Comparison of ENCODE assay signal across 19 cellular contexts in the genomic region with DNA sequence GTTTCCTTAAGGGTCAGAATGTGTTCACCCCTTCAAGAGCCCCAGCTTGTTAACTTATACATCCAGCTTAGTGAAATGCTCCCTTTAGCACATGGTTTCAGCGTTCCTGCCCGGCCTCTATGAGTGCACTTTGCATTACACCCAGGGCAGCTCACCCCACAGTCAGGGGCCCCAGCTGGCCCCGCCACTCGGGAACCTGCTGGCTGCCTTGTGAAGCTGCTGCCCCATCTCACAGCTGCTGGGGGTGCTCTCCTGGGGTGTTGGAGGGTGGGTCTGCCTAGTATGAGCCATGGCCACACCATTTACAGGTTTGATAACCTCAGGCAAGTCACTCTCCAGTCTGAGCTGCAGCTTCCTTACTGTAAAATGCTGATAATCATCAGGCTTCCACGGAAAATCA. TPM values are rescaled to one million over a fixed set of nuclear protein-coding genes. Genes with fewer than 3 reads are reported as not detected.
DNase-seq lines count a peak whose midpoint lies in the region; TF ChIP-seq lines count a peak whose summit lies in the region.
"Had no signal": no experiment of that assay in that cellular context is flagged by ENCODE, and none has a peak within 500 bp of the region (broad histone marks: within the 10 kb centered on the region; RNA-seq: fewer than 3 reads in every experiment).

No MANE protein-coding gene starts in this region.

- peaks cover 48% of the 10 kb centered on the region for H3K36me3 Mint-ChIP-seq in activated T-helper 1 cell treated with anti-CD3 and anti-CD28 coated beads, Interleukin-12 subunit alpha, Interleukin-12 subunit beta, Interleukin-2, Interleukin-4 antibody, amounts not matched to agents 30 ng/mL and 10 ng/mL and 1 ng/mL, durations not matched to agents 14 hours and 24 hours and 36 hours (ENCODE audit: low read depth)

- no peak overlapping the region for H2AFZ ChIP-seq in neuronal stem cell (ENCODE audit: low read length)
- H2AFZ ChIP-seq: hepatocyte had no signal

- no peak overlapping the region for H2AK5ac ChIP-seq in neuronal stem cell (ENCODE audit: low read depth, low read length)

- no peaks in the 10 kb centered on the region for H3K9me3 Mint-ChIP-seq in activated T-helper 1 cell treated with anti-CD3 and anti-CD28 coated beads, Interleukin-12 subunit alpha, Interleukin-12 subunit beta, Interleukin-2, Interleukin-4 antibody, amounts not matched to agents 30 ng/mL and 10 ng/mL and 1 ng/mL, durations not matched to agents 14 hours and 24 hours and 36 hours
- H3K9me3 Mint-ChIP-seq: activated CD4-positive, alpha-beta T cell treated with anti-CD3 and anti-CD28 coated beads, Interleukin-2, amount 10 ng/mL, durations not matched to agents 7 days and 5 days; nephron progenitor cell; T-helper 2 cell treated with Interferon-gamma antibody and Interleukin-4, amounts not matched to agents 5 μg/mL and 100 μg/mL, for 36 hours had no signal

- H2BK15ac ChIP-seq in neuronal stem cell (ENCODE audit: low read length): no peak overlapping the region

- H3K4me2 ChIP-seq in neuronal stem cell (ENCODE audit: insufficient read depth, low read length, poor library complexity, severe bottlenecking): no peak overlapping the region
- H3K4me2 ChIP-seq: hepatocyte had no signal

- H3K4me3 ChIP-seq in HEK293 (ENCODE audit: low read depth, low read length): no peak overlapping the region
- no peak overlapping the region for H3K4me3 ChIP-seq in neuronal stem cell (ENCODE audit: low read length in 2 of 2)
- H3K4me3 ChIP-seq in tibial artery: no peak overlapping the region
- H3K4me3 ChIP-seq: hepatocyte had no signal

- POLR2A ChIA-PET in HEK293 (lab: Yijun Ruan, JAX): no interaction called here

- peak overlapping the region; percentile 33 for H3K18ac ChIP-seq in neuronal stem cell (ENCODE audit: low read length)

- H3K27ac Mint-ChIP-seq in activated T-helper 1 cell treated with anti-CD3 and anti-CD28 coated beads, Interleukin-12 subunit alpha, Interleukin-12 subunit beta, Interleukin-2, Interleukin-4 antibody, amounts not matched to agents 30 ng/mL and 10 ng/mL and 1 ng/mL, durations not matched to agents 14 hours and 24 hours and 36 hours: no peak overlapping the region

- CTCF ChIA-PET in HEK293 (lab: Yijun Ruan, JAX): interaction anchor here (1.4 to 1.6 kb wide), 2 partner anchors 152 to 156 kb away, joined by 4 to 10 read pairs; no protein-coding TSS in a partner anchor

- no peaks in the 10 kb centered on the region for H3K36me3 ChIP-seq in HEK293 (ENCODE audit: control insufficient read depth in 2 of 2, insufficient read depth in 1 of 2, low read length in 2 of 2)
- H3K36me3 ChIP-seq in neuronal stem cell (replicated peaks in 1 of 2; ENCODE audit: control insufficient read depth in 2 of 2, insufficient read depth in 2 of 2, low read length in 2 of 2): no peaks in the 10 kb centered on the region
- no peaks in the 10 kb centered on the region for H3K36me3 ChIP-seq in tibial artery

- no peak overlapping the region for H2BK120ac ChIP-seq in neuronal stem cell (ENCODE audit: low read depth, low read length)

- no peak overlapping the region for H4K8ac ChIP-seq in neuronal stem cell (ENCODE audit: low read depth, low read length)

- H3K4me1 ChIP-seq in HEK293 (ENCODE audit: control insufficient read depth, insufficient read depth, low read length) (no peaks in the 10 kb centered on the region), neuronal stem cell (ENCODE audit: control insufficient read depth in 2 of 2, insufficient read depth in 1 of 2, low read depth in 1 of 2, low read length in 2 of 2) (peaks cover 0 to 9% of the 10 kb centered on the region in 2 donors), tibial artery (peaks cover 0 to 57% (median 28%) of the 10 kb centered on the region in 4 donors)

- H3K27ac ChIP-seq in HEK293 (ENCODE audit: extremely low read depth, low read depth, low read length) (no peak overlapping the region), caudate nucleus (ENCODE audit: low read depth, low read length) (peak overlapping the region; percentile 48), neuronal stem cell (replicated peaks; ENCODE audit: low read length) (no peak overlapping the region), tibial artery (peak overlapping the region; percentile 12 to 20)
- H3K27ac ChIP-seq: hepatocyte, VCaP had no signal

- H3K4ac ChIP-seq in neuronal stem cell (ENCODE audit: low read length): no peak overlapping the region

- peaks cover 0 to 12% (median 0%) of the 10 kb centered on the region in 3 experiments for H3K27me3 ChIP-seq in neuronal stem cell (ENCODE audit: control insufficient read depth in 3 of 3, insufficient read depth in 3 of 3, low read depth in 1 of 3, low read length in 3 of 3)
- H3K27me3 ChIP-seq in tibial artery: no peaks in the 10 kb centered on the region
- H3K27me3 ChIP-seq: hepatocyte had no signal

- H3K14ac ChIP-seq in neuronal stem cell (ENCODE audit: low read length): peak overlapping the region; percentile 57

- H2BK12ac ChIP-seq in neuronal stem cell (ENCODE audit: low read length): no peak overlapping the region

- H2BK5ac ChIP-seq in neuronal stem cell (ENCODE audit: low read length): peak overlapping the region; percentile 1

- H4K91ac ChIP-seq in neuronal stem cell (ENCODE audit: low read depth, low read length, poor library complexity): no peak overlapping the region

- no CpG with 5 or more reads among the region's 5 CpGs for WGBS in neuronal stem cell (ENCODE audit: extremely low coverage in 2 of 2, insufficient read length in 2 of 2, insufficient replicate concordance in 1 of 2), 2 donors

- H3K9me3 ChIP-seq in HEK293 (ENCODE audit: control insufficient read depth, insufficient read depth, low read depth, low read length) (no peaks in the 10 kb centered on the region), neuronal stem cell (replicated peaks in 1 of 2; ENCODE audit: control insufficient read depth in 2 of 2, insufficient read depth in 1 of 2, low read depth in 1 of 2, low read length in 2 of 2) (no peaks in the 10 kb centered on the region), tibial artery (no peaks in the 10 kb centered on the region)
- H3K9me3 ChIP-seq: left lung had no signal

- DNase-seq in caudate nucleus (lab: John Stamatoyannopoulos, UW): no peak
- no peak for DNase-seq in neuronal stem cell (ENCODE audit: low spot score)
- DNase-seq in tibial artery: no peak
- no peak for DNase-seq in stimulated activated CD8-positive, alpha-beta memory T cell treated with anti-CD3 and anti-CD28 coated beads, Interleukin-4, amount 100 ng/mL, for 48 hours
- no peak for DNase-seq in SHP77 (lab: John Stamatoyannopoulos, UW)
- DNase-seq in activated T-helper 1 cell treated with anti-CD3 and anti-CD28 coated beads, Interleukin-12 subunit alpha, Interleukin-12 subunit beta, Interleukin-2, Interleukin-4 antibody, amounts not matched to agents 30 ng/mL and 10 ng/mL and 1 ng/mL, durations not matched to agents 14 hours and 24 hours and 36 hours (ENCODE audit: low spot score): no peak
- DNase-seq: activated CD4-positive, alpha-beta T cell treated with anti-CD3 and anti-CD28 coated beads, Interleukin-2, amount 10 ng/mL, durations not matched to agents 7 days and 5 days; cerebellar nuclear complex; effector CD8-positive, alpha-beta T cell; NCI-H1092; NCI-H187 treated with DMSO at 0.1 percent for 48 hours; NCI-H69; nephron progenitor cell had no signal

- peaks cover 42% of the 10 kb centered on the region for H3K4me1 Mint-ChIP-seq in activated T-helper 1 cell treated with anti-CD3 and anti-CD28 coated beads, Interleukin-12 subunit alpha, Interleukin-12 subunit beta, Interleukin-2, Interleukin-4 antibody, amounts not matched to agents 30 ng/mL and 10 ng/mL and 1 ng/mL, durations not matched to agents 14 hours and 24 hours and 36 hours (ENCODE audit: low read depth)

- H3K4me3 Mint-ChIP-seq in activated T-helper 1 cell treated with anti-CD3 and anti-CD28 coated beads, Interleukin-12 subunit alpha, Interleukin-12 subunit beta, Interleukin-2, Interleukin-4 antibody, amounts not matched to agents 30 ng/mL and 10 ng/mL and 1 ng/mL, durations not matched to agents 14 hours and 24 hours and 36 hours: no peak overlapping the region
- H3K4me3 Mint-ChIP-seq: activated CD4-positive, alpha-beta T cell treated with anti-CD3 and anti-CD28 coated beads, Interleukin-2, amount 10 ng/mL, durations not matched to agents 7 days and 5 days; activated naive CD8-positive, alpha-beta T cell; nephron progenitor cell; T-helper 2 cell treated with Interferon-gamma antibody and Interleukin-4, amounts not matched to agents 5 μg/mL and 100 μg/mL, for 36 hours had no signal

- H3K23ac ChIP-seq in neuronal stem cell (ENCODE audit: low read depth, low read length, poor library complexity): no peak overlapping the region

- H3K9ac ChIP-seq in neuronal stem cell (ENCODE audit: low read depth, low read length, poor library complexity): no peak overlapping the region

- no peaks in the 10 kb centered on the region for H3K79me1 ChIP-seq in neuronal stem cell (ENCODE audit: low read depth, low read length)

- intact Hi-C loops in tibial artery (cut with DNase I; ENCODE audit: low total_unique reads): no loop called here
- intact Hi-C loops in activated T-helper 1 cell treated with anti-CD3 and anti-CD28 coated beads, Interleukin-12 subunit alpha, Interleukin-12 subunit beta, Interleukin-2, Interleukin-4 antibody, amounts not matched to agents 30 ng/mL and 10 ng/mL and 1 ng/mL, durations not matched to agents 14 hours and 24 hours and 36 hours (cut with micrococcal nuclease): no loop called here

- H3K27me3 Mint-ChIP-seq in activated T-helper 1 cell treated with anti-CD3 and anti-CD28 coated beads, Interleukin-12 subunit alpha, Interleukin-12 subunit beta, Interleukin-2, Interleukin-4 antibody, amounts not matched to agents 30 ng/mL and 10 ng/mL and 1 ng/mL, durations not matched to agents 14 hours and 24 hours and 36 hours (ENCODE audit: insufficient read depth): no peaks in the 10 kb centered on the region
- H3K27me3 Mint-ChIP-seq: activated CD4-positive, alpha-beta T cell treated with anti-CD3 and anti-CD28 coated beads, Interleukin-2, amount 10 ng/mL, durations not matched to agents 7 days and 5 days; activated naive CD8-positive, alpha-beta T cell had no signal

- TF ChIP-seq CTCF in HEK293 (tag by site-specific recombination; IDR thresholded peaks at IDR 0.05): no peak
- no peak for TF ChIP-seq CTCF in tibial artery (IDR thresholded peaks at IDR 0.05)

TF ChIP-seq in HEK293, 187 proteins besides CTCF, POLR2A, EP300 and RAD21:
- TF ChIP-seq GLIS1 (tag by site-specific recombination; IDR thresholded peaks at IDR 0.05): peak; percentile 82
- peak; percentile 65 for TF ChIP-seq ZIC2 (tag by site-specific recombination; IDR thresholded peaks at IDR 0.05)
- TF ChIP-seq ZNF707 (tag by site-specific recombination; IDR thresholded peaks at IDR 0.05): no peak
- no peak for TF ChIP-seq ZNF768 (tag by site-specific recombination; IDR thresholded peaks at IDR 0.05)
- TF ChIP-seq ZNF623 (tag by site-specific recombination; IDR thresholded peaks at IDR 0.05): no peak
TF ChIP-seq in HEK293: peak in this region for 2.

RNA-seq across cellular contexts. Expression of a gene that starts 32.2 kb away (rescaled TPM):
- polyA plus RNA-seq in neuronal stem cell (2013, experiment 1 of 2): 0.59 TPM
- polyA plus RNA-seq in neuronal stem cell (2013, experiment 2 of 2): 0.62 TPM
- total RNA-seq in activated T-helper 1 cell treated with anti-CD3 and anti-CD28 coated beads, Interleukin-12 subunit alpha, Interleukin-12 subunit beta, Interleukin-2, Interleukin-4 antibody, amounts not matched to agents 30 ng/mL and 10 ng/mL and 1 ng/mL, durations not matched to agents 14 hours and 24 hours and 36 hours: 94.7 and 96.9 TPM in 2 replicates

Comparison
In these comparisons a context has a peak if more than half of its experiments do, and no peak if none do; other contexts are left out.
1. H3K27ac ChIP-seq: peak in caudate nucleus (single experiment) and tibial artery (2 of 2); none in HEK293 (single experiment) and neuronal stem cell (single experiment).